1 cellular context compared by ENCODE assay signal in the genomic region with DNA sequence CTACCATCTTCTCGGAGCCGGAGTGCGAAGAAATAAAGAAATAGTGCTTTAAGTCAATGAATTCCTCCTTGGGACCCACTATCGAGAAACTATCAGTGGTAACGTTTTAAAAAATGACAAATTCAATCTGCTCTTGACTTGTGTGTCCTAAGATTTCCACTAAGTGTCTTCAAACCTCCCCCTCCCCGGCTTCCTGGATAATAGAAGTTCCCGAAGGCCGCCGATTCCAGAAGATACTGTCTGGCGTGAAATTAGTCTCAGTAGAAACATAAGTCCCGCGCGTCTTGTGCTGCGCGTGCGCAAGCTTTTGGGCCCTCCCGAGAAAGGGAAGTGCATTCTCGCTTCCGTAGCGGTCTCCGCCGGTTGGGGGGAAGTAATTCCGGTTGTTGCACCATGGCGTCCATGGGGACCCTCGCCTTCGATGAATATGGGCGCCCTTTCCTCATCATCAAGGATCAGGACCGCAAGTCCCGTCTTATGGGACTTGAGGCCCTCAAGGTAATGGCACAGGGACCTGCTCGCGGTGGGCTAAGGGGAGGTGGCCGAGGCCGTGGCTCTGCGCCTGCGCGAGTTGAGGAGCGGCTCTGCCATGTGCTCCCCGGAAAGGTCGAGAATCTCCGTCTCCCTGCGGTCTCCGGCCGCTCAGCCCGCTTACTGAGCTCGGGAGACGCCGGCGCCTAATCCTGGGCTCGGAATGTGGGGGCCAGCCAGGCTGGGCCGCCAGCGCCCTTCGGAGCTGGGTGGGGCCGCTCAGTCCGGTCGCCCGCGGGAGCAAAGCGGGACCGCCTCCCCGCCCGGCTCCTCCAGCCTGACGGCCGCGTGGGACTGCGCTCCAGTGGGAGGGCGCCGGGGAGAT.
A peak's percentile ranks its signal among the peaks of the same experiment; 100 is the strongest.
TF ChIP-seq lines count a peak whose summit lies in the region.

TSS of gene CCT5 (plus strand) at position 333 of the 856 bp plus-strand sequence. CDS start at position 394, 61 bp downstream.

TF ChIP-seq in K562, 482 proteins besides CTCF, POLR2A, EP300 and RAD21 (continued from another document and continues in another):
- TF ChIP-seq, protein P1, sequence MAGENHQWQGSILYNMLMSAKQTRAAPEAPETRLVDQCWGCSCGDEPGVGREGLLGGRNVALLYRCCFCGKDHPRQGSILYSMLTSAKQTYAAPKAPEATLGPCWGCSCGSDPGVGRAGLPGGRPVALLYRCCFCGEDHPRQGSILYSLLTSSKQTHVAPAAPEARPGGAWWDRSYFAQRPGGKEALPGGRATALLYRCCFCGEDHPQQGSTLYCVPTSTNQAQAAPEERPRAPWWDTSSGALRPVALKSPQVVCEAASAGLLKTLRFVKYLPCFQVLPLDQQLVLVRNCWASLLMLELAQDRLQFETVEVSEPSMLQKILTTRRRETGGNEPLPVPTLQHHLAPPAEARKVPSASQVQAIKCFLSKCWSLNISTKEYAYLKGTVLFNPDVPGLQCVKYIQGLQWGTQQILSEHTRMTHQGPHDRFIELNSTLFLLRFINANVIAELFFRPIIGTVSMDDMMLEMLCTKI (IDR thresholded peaks at IDR 0.05; ENCODE audit: partially characterized antibody) = no peak
- TF ChIP-seq CHD4 (IDR thresholded peaks at IDR 0.05; ENCODE audit: insufficient read depth, insufficient replicate concordance, low read depth, low read length, poor library complexity, severe bottlenecking) = no peak
- TF ChIP-seq ZNF253 (CRISPR knock-in tag; conservative IDR thresholded peaks at IDR 0.05) = no peak
- peak; percentile 62; the same call in 1 of the 2 replicates for TF ChIP-seq RREB1 (CRISPR knock-in tag; IDR thresholded peaks at IDR 0.05)
- no peak for TF ChIP-seq ARID2 (IDR thresholded peaks at IDR 0.05)
- no peak for TF ChIP-seq DIDO1 (tag; IDR thresholded peaks at IDR 0.05; ENCODE audit: low read depth)
- TF ChIP-seq BCL6 (CRISPR knock-in tag; IDR thresholded peaks at IDR 0.05) = no peak
- TF ChIP-seq ZNF239 (CRISPR knock-in tag; IDR thresholded peaks at IDR 0.05) = no peak
- no peak for TF ChIP-seq KLF16 (IDR thresholded peaks at IDR 0.05)
- no peak for TF ChIP-seq FOSL1 (tag; conservative IDR thresholded peaks at IDR 0.05)
- peak; percentile 89 for TF ChIP-seq TAF9B (IDR thresholded peaks at IDR 0.05; ENCODE audit: partially characterized antibody)
- TF ChIP-seq TCF15 (CRISPR knock-in tag; IDR thresholded peaks at IDR 0.05) = no peak
- no peak; the same call in 1 of the 2 replicates for TF ChIP-seq ID3 (CRISPR knock-in tag; IDR thresholded peaks at IDR 0.05)
- TF ChIP-seq ID3 (tag; IDR thresholded peaks at IDR 0.05) = peak; percentile 83; the same call in 1 of the 2 replicates
- TF ChIP-seq TAF7 (tag; IDR thresholded peaks at IDR 0.05) = peak; percentile 96
- TF ChIP-seq, protein P2, sequence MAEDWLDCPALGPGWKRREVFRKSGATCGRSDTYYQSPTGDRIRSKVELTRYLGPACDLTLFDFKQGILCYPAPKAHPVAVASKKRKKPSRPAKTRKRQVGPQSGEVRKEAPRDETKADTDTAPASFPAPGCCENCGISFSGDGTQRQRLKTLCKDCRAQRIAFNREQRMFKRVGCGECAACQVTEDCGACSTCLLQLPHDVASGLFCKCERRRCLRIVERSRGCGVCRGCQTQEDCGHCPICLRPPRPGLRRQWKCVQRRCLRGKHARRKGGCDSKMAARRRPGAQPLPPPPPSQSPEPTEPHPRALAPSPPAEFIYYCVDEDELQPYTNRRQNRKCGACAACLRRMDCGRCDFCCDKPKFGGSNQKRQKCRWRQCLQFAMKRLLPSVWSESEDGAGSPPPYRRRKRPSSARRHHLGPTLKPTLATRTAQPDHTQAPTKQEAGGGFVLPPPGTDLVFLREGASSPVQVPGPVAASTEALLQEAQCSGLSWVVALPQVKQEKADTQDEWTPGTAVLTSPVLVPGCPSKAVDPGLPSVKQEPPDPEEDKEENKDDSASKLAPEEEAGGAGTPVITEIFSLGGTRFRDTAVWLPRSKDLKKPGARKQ (CRISPR knock-in tag; IDR thresholded peaks at IDR 0.05) = no peak
- TF ChIP-seq MCM3 (IDR thresholded peaks at IDR 0.05) = no peak
- TF ChIP-seq, protein P3, sequence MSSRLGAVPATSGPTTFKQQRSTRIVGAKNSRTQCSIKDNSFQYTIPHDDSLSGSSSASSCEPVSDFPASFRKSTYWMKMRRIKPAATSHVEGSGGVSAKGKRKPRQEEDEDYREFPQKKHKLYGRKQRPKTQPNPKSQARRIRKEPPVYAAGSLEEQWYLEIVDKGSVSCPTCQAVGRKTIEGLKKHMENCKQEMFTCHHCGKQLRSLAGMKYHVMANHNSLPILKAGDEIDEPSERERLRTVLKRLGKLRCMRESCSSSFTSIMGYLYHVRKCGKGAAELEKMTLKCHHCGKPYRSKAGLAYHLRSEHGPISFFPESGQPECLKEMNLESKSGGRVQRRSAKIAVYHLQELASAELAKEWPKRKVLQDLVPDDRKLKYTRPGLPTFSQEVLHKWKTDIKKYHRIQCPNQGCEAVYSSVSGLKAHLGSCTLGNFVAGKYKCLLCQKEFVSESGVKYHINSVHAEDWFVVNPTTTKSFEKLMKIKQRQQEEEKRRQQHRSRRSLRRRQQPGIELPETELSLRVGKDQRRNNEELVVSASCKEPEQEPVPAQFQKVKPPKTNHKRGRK (tag; IDR thresholded peaks at IDR 0.05) = no peak
- TF ChIP-seq, protein P4, sequence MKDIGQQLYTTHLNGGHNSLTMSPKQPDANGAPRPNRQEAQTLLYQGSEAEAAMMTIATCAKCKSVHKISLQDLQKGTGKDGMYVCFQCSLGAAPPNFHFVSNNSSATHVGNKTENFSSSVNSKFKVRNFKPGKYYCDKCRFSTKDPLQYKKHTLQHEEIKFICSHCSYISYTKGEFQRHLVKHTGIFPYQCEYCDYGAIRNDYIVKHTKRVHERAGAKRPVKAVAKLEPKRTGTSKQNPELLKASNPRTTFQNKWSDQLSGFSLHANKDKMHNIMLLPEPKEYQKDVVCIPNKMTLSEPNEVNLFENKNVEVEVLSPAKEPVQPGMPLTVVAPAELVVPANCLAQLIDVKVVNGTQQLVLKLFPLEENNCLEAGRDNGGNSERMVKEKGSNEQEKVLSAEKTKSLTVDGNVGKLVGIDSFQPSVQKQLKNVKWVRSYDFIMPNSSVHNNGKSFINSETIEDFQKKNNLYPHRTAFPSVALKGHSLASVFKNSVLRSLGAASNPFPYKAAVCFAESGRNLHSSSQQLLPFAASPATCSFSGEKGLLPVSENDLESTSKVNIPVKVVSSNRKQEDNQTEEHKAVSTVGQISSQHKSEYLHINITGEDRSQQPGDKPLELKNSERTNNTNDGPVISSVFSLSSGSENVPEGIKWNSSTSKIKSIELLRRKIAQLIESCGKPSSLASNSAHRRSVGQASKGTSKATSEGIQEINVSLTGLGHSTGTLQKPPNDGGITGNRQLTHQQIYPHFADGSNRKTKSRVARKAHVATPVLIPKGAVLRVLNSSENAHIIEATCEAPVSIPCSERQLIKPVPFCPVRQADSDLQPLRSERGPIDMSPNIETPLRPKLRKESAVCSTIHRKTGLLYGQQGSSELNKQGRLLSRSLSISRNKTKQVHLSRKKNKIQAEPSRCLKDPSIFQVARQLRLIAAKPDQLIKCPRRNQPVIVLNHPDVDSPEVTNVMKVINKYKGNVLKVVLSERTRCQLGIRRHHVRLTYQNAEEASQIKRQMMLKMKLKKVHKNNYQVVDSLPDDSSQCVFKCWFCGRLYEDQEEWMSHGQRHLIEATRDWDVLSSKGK (CRISPR knock-in tag; IDR thresholded peaks at IDR 0.05) = no peak
- no peak for TF ChIP-seq ZC3H4 (CRISPR knock-in tag; IDR thresholded peaks at IDR 0.05; ENCODE audit: borderline replicate concordance)
- TF ChIP-seq, protein P5, sequence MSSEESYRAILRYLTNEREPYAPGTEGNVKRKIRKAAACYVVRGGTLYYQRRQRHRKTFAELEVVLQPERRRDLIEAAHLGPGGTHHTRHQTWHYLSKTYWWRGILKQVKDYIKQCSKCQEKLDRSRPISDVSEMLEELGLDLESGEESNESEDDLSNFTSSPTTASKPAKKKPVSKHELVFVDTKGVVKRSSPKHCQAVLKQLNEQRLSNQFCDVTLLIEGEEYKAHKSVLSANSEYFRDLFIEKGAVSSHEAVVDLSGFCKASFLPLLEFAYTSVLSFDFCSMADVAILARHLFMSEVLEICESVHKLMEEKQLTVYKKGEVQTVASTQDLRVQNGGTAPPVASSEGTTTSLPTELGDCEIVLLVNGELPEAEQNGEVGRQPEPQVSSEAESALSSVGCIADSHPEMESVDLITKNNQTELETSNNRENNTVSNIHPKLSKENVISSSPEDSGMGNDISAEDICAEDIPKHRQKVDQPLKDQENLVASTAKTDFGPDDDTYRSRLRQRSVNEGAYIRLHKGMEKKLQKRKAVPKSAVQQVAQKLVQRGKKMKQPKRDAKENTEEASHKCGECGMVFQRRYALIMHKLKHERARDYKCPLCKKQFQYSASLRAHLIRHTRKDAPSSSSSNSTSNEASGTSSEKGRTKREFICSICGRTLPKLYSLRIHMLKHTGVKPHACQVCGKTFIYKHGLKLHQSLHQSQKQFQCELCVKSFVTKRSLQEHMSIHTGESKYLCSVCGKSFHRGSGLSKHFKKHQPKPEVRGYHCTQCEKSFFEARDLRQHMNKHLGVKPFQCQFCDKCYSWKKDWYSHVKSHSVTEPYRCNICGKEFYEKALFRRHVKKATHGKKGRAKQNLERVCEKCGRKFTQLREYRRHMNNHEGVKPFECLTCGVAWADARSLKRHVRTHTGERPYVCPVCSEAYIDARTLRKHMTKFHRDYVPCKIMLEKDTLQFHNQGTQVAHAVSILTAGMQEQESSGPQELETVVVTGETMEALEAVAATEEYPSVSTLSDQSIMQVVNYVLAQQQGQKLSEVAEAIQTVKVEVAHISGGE (CRISPR knock-in tag; IDR thresholded peaks at IDR 0.05) = peak in 2 of 3 experiments; percentile 34 to 90; a peak in 3 of 6 replicates
- TF ChIP-seq RCOR1 (IDR thresholded peaks at IDR 0.05; ENCODE audit: borderline replicate concordance in 1 of 2, low read depth in 2 of 2, low read length in 2 of 2) = no peak
- TF ChIP-seq JUN (IDR thresholded peaks at IDR 0.05; ENCODE audit: borderline replicate concordance, low read depth, low read length) = no peak; the same call in 1 of the 2 replicates
- 0 out of 2 replicates have a peak, but pooled peaks have one; percentile 83 for TF ChIP-seq JUN (CRISPR knock-in tag; IDR thresholded peaks at IDR 0.05; ENCODE audit: borderline replicate concordance)
- TF ChIP-seq TAL1 (IDR thresholded peaks at IDR 0.05) = no peak
- TF ChIP-seq NFXL1 (CRISPR knock-in tag; IDR thresholded peaks at IDR 0.05) = no peak
- TF ChIP-seq MEF2D (tag; conservative IDR thresholded peaks at IDR 0.05; ENCODE audit: low read depth) = no peak; the same call in 1 of the 2 replicates
- TF ChIP-seq RNF2 (IDR thresholded peaks at IDR 0.05) = 0 out of 2 replicates have a peak, but pooled peaks have one; percentile 27
- TF ChIP-seq KDM1A (IDR thresholded peaks at IDR 0.05) = no peak
- TF ChIP-seq, protein P6, sequence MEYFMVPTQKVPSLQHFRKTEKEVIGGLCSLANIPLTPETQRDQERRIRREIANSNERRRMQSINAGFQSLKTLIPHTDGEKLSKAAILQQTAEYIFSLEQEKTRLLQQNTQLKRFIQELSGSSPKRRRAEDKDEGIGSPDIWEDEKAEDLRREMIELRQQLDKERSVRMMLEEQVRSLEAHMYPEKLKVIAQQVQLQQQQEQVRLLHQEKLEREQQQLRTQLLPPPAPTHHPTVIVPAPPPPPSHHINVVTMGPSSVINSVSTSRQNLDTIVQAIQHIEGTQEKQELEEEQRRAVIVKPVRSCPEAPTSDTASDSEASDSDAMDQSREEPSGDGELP (CRISPR knock-in tag; IDR thresholded peaks at IDR 0.05; ENCODE audit: borderline replicate concordance) = peak; percentile 83
